Comparison of ENCODE assay signal across 1 cellular context in the genomic region with DNA sequence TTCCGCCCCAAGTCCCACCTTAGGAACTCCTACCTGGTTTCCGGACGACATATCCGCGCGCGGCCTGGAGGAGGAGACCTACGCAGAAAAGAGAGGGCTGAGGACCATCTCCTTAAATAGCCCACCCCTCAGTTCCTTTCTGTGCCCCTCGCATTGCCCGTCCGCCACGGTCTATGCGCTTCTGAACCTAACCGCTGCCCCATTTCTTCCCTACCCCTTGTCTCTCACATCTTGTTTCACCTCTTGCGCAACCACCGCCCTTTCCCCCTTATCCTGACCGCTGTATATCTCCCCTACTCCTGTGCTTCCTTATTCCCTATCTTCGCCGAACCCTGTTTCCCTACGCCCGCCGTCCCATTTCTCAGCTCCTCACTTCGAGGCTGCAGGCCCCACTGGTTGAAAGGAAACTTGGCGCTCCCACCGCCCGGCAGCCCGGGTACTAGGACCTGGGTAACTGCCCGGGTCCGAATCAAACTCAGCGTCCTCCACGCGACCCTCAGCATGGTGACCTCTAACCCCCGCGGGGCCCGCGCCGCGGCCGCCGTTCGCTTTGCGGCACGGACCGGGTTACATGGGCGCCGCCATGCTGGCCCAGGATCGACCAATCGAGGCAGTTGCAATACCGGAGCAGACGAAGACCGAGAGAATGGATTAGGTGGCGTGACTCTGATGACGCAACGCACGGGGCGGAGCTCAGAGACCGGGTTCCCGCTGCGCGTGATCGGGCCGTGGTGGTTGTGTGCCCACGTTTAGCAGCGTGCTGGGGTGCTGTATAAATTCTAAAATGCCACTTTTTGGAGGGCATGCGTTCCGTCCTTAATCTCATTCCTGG.
A peak's percentile ranks its signal among the peaks of the same experiment; 100 is the strongest.
TF ChIP-seq lines count a peak whose summit lies in the region.

Gene MRPS15, minus strand, starts transcription at position 612 of the 832 bp plus-strand sequence. Its CDS starts 109 bp downstream, at position 503.

TF ChIP-seq in GM12878, 131 proteins besides CTCF, POLR2A, EP300 and RAD21 (continued from another document and continues in another):
- no peak for TF ChIP-seq STAT3 (IDR thresholded peaks at IDR 0.05; ENCODE audit: low read depth, low read length)
- TF ChIP-seq CHD4 (IDR thresholded peaks at IDR 0.05): no peak
- TF ChIP-seq SIX5 (IDR thresholded peaks at IDR 0.05; ENCODE audit: low read depth, low read length, severe bottlenecking): peak; percentile 82
- TF ChIP-seq BRCA1 (IDR thresholded peaks at IDR 0.05; ENCODE audit: low read depth, low read length): no peak
- TF ChIP-seq, protein P1, sequence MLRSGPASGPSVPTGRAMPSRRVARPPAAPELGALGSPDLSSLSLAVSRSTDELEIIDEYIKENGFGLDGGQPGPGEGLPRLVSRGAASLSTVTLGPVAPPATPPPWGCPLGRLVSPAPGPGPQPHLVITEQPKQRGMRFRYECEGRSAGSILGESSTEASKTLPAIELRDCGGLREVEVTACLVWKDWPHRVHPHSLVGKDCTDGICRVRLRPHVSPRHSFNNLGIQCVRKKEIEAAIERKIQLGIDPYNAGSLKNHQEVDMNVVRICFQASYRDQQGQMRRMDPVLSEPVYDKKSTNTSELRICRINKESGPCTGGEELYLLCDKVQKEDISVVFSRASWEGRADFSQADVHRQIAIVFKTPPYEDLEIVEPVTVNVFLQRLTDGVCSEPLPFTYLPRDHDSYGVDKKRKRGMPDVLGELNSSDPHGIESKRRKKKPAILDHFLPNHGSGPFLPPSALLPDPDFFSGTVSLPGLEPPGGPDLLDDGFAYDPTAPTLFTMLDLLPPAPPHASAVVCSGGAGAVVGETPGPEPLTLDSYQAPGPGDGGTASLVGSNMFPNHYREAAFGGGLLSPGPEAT (IDR thresholded peaks at IDR 0.05; ENCODE audit: low read depth): peak; percentile 100
- TF ChIP-seq ZNF274 (IDR thresholded peaks at IDR 0.05; ENCODE audit: insufficient read depth, insufficient read length): no peak
- TF ChIP-seq ATF7 (IDR thresholded peaks at IDR 0.05; ENCODE audit: low read depth): peak; percentile 93
- no peak for TF ChIP-seq KAT2A (conservative IDR thresholded peaks at IDR 0.05; ENCODE audit: control insufficient read depth, low read depth, low read length)
- no peak; the same call in 1 of the 2 replicates for TF ChIP-seq MTA3 (IDR thresholded peaks at IDR 0.05; ENCODE audit: borderline replicate concordance, low read length)
- TF ChIP-seq GABPA (IDR thresholded peaks at IDR 0.05; ENCODE audit: low read depth): no peak
- TF ChIP-seq CREB1 (IDR thresholded peaks at IDR 0.05; ENCODE audit: low read depth): peak; percentile 96
- TF ChIP-seq ZBTB4 (CRISPR knock-in tag; IDR thresholded peaks at IDR 0.05): no peak
- peak; percentile 94 for TF ChIP-seq IKZF1 (conservative IDR thresholded peaks at IDR 0.05)
- TF ChIP-seq PKNOX1 (IDR thresholded peaks at IDR 0.05): no peak
- TF ChIP-seq SMARCA5 (IDR thresholded peaks at IDR 0.05): no peak
- TF ChIP-seq HDGF (IDR thresholded peaks at IDR 0.05): peak; percentile 86; the same call in 1 of the 2 replicates
- TF ChIP-seq ETV6 (conservative IDR thresholded peaks at IDR 0.05 in 1 of 2, IDR thresholded peaks at IDR 0.05 in 1 of 2; ENCODE audit: borderline replicate concordance in 1 of 2, low read depth in 1 of 2): no peak
- peak; percentile 57; the same call in 1 of the 2 replicates for TF ChIP-seq BACH1 (IDR thresholded peaks at IDR 0.05; ENCODE audit: borderline replicate concordance)
- no peak for TF ChIP-seq SPI1 (IDR thresholded peaks at IDR 0.05; ENCODE audit: borderline replicate concordance, insufficient read depth, low read depth, low read length)
- TF ChIP-seq DPF2 (IDR thresholded peaks at IDR 0.05): 0 out of 2 replicates have a peak, but pooled peaks have one; percentile 22
- peak; percentile 19 for TF ChIP-seq BCL3 (IDR thresholded peaks at IDR 0.05; ENCODE audit: borderline replicate concordance, insufficient read depth, low read depth, low read length, poor library complexity, severe bottlenecking)
- no peak for TF ChIP-seq FOXM1 (IDR thresholded peaks at IDR 0.05; ENCODE audit: low read depth, low read length)
- peak; percentile 98 for TF ChIP-seq MXI1 (IDR thresholded peaks at IDR 0.05; ENCODE audit: low read depth, low read length)
- TF ChIP-seq YY1 (IDR thresholded peaks at IDR 0.05; ENCODE audit: low read depth, low read length): peak; percentile 100
- TF ChIP-seq, protein P2, sequence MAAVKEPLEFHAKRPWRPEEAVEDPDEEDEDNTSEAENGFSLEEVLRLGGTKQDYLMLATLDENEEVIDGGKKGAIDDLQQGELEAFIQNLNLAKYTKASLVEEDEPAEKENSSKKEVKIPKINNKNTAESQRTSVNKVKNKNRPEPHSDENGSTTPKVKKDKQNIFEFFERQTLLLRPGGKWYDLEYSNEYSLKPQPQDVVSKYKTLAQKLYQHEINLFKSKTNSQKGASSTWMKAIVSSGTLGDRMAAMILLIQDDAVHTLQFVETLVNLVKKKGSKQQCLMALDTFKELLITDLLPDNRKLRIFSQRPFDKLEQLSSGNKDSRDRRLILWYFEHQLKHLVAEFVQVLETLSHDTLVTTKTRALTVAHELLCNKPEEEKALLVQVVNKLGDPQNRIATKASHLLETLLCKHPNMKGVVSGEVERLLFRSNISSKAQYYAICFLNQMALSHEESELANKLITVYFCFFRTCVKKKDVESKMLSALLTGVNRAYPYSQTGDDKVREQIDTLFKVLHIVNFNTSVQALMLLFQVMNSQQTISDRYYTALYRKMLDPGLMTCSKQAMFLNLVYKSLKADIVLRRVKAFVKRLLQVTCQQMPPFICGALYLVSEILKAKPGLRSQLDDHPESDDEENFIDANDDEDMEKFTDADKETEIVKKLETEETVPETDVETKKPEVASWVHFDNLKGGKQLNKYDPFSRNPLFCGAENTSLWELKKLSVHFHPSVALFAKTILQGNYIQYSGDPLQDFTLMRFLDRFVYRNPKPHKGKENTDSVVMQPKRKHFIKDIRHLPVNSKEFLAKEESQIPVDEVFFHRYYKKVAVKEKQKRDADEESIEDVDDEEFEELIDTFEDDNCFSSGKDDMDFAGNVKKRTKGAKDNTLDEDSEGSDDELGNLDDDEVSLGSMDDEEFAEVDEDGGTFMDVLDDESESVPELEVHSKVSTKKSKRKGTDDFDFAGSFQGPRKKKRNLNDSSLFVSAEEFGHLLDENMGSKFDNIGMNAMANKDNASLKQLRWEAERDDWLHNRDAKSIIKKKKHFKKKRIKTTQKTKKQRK (IDR thresholded peaks at IDR 0.05; ENCODE audit: low read depth, low read length): peak; percentile 80
- no peak for TF ChIP-seq SMAD1 (IDR thresholded peaks at IDR 0.05; ENCODE audit: low read depth, partially characterized antibody)
- TF ChIP-seq ESRRA (IDR thresholded peaks at IDR 0.05; ENCODE audit: low read length): peak; percentile 35; the same call in 1 of the 2 replicates
- TF ChIP-seq RAD51 (IDR thresholded peaks at IDR 0.05): peak; percentile 87
- TF ChIP-seq SREBF1 (IDR thresholded peaks at IDR 0.05; ENCODE audit: low read length): peak; percentile 94; the same call in 1 of the 2 replicates
- TF ChIP-seq RUNX3 (IDR thresholded peaks at IDR 0.05; ENCODE audit: low read length): peak; percentile 73
- peak; percentile 74 for TF ChIP-seq MYC (IDR thresholded peaks at IDR 0.05; ENCODE audit: insufficient read depth, insufficient read length, insufficient replicate concordance, low read length, severe bottlenecking)
- TF ChIP-seq PRDM15 (CRISPR knock-in tag; IDR thresholded peaks at IDR 0.05): no peak
- TF ChIP-seq TAF1 (IDR thresholded peaks at IDR 0.05; ENCODE audit: borderline replicate concordance, low read depth, low read length): peak; percentile 80
- TF ChIP-seq FOXK2 (IDR thresholded peaks at IDR 0.05): peak; percentile 84
- TF ChIP-seq EED (IDR thresholded peaks at IDR 0.05; ENCODE audit: low read depth): no peak
- no peak for TF ChIP-seq ZNF622 (IDR thresholded peaks at IDR 0.05)
- TF ChIP-seq NBN (IDR thresholded peaks at IDR 0.05): peak; percentile 88; the same call in 1 of the 2 replicates
- no peak for TF ChIP-seq MTA2 (IDR thresholded peaks at IDR 0.05; ENCODE audit: low read depth)
- TF ChIP-seq NR2F1 (conservative IDR thresholded peaks at IDR 0.05): peak; percentile 89
- TF ChIP-seq ELK1 (IDR thresholded peaks at IDR 0.05; ENCODE audit: low read depth, low read length): peak; percentile 63; the same call in 1 of the 2 replicates
- peak; percentile 73; the same call in 1 of the 2 replicates for TF ChIP-seq JUND (IDR thresholded peaks at IDR 0.05; ENCODE audit: low read depth, low read length)
- no peak for TF ChIP-seq CBX3 (IDR thresholded peaks at IDR 0.05; ENCODE audit: borderline replicate concordance, low read depth)
- TF ChIP-seq ZNF207 (IDR thresholded peaks at IDR 0.05; ENCODE audit: borderline replicate concordance): peak; percentile 99
- TF ChIP-seq E2F4 (IDR thresholded peaks at IDR 0.05; ENCODE audit: low read depth, low read length): peak; percentile 57; the same call in 1 of the 2 replicates
- peak; percentile 100 for TF ChIP-seq ASH2L (IDR thresholded peaks at IDR 0.05; ENCODE audit: borderline replicate concordance, low read depth)
